Comparison of ENCODE assay signal across 23 cellular contexts in the genomic region with DNA sequence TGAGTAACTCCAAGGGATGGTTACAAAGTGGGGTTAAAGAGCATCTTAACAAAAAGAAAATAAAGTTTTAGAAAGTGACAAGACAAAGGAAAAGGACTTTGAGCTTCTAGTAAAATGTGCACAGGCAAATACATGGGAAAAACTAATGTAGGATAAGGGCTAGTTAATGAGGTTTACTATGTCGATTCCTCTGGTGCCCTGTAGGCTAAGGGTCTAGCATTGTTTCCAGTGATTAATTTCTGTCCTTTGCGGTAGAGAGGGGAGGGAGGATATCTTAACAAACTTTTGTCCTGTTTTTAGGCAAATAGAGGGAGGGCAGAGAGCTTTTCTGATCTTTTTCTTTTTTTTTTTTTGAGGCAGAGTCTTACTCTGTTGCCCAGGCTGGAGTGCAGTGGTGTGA.
"Had no signal": no experiment of that assay in that cellular context is flagged by ENCODE, and none has a peak within 500 bp of the region (broad histone marks: within the 10 kb centered on the region; RNA-seq: fewer than 3 reads in every experiment).

No MANE protein-coding gene starts in this region.

- H3K27me3 ChIP-seq: esophagus muscularis mucosa, pancreas, testis, tibial nerve, upper lobe of right lung, vagina had no signal

- H3K27ac ChIP-seq: epithelial cell of prostate, esophagus muscularis mucosa, foreskin keratinocyte, left ventricle myocardium inferior, lower lobe of right lung, pancreas, prostate gland, testis, tibial nerve, upper lobe of right lung, vagina had no signal

- FAIRE-seq: kidney, pancreas had no signal

- DNase-seq: effector memory CD8-positive, alpha-beta T cell; foreskin keratinocyte; kidney; left cardiac atrium; left ventricle myocardium inferior; lower lobe of right lung; midbrain; occipital lobe; pancreas; retina; stimulated activated CD4-positive, alpha-beta T cell treated with anti-CD3 and anti-CD28 coated beads, Interleukin-2, amount 100 ng/mL, for 24 hours; stimulated activated CD4-positive, alpha-beta T cell treated with anti-CD3 and anti-CD28 coated beads, Interleukin-4, amount 100 ng/mL, for 4 hours; stimulated activated naive B cell treated with anti-CD40 and anti-IgM and Interleukin-4, amounts not matched to agents 10 μg/mL and 1 μg/mL and 100 μg/mL, for 72 hours; stimulated activated naive CD8-positive, alpha-beta T cell treated with anti-CD3 and anti-CD28 coated beads, Interleukin-15, amount 100 ng/mL, for 72 hours; testis; upper lobe of right lung had no signal

- H3K36me3 ChIP-seq: esophagus muscularis mucosa, left ventricle myocardium inferior, lower lobe of right lung, pancreas, prostate gland, tibial nerve, upper lobe of right lung, vagina had no signal

- H3K4me1 ChIP-seq: esophagus muscularis mucosa, foreskin keratinocyte, left ventricle myocardium inferior, pancreas, prostate gland, testis, vagina had no signal

- H3K4me3 ChIP-seq: esophagus muscularis mucosa, left ventricle myocardium inferior, lower lobe of right lung, pancreas, prostate gland, testis, tibial nerve, upper lobe of right lung, vagina had no signal

- ATAC-seq: effector memory CD8-positive, alpha-beta T cell; foreskin keratinocyte; left cardiac atrium; lower lobe of right lung; natural killer cell treated with Interleukin-12 subunit alpha and Interleukin-12 subunit beta and Interleukin-15 and Interleukin-18, amount 100 ng/mL, for 72 hours; pancreas; sciatic nerve; stimulated activated naive B cell treated with anti-CD40 and anti-IgM and Interleukin-4, amounts not matched to agents 10 μg/mL and 1 μg/mL and 100 μg/mL, for 72 hours; stimulated activated naive CD8-positive, alpha-beta T cell treated with anti-CD3 and anti-CD28 coated beads, Interleukin-15, amount 100 ng/mL, for 72 hours; upper lobe of right lung had no signal

- H3K9me3 ChIP-seq: esophagus muscularis mucosa, left ventricle myocardium inferior, lower lobe of right lung, pancreas, prostate gland, testis, tibial nerve, upper lobe of right lung, vagina had no signal
